29 cellular contexts compared by ENCODE assay signal in genomic region chr19:42961119-42961518, GRCh38. TPM values are rescaled to one million over a fixed set of nuclear protein-coding genes. Genes with fewer than 3 reads are reported as not detected.
"Had no signal": no experiment of that assay in that cellular context is flagged by ENCODE, and none has a peak within 500 bp of the region (broad histone marks: within the 10 kb centered on the region; RNA-seq: fewer than 3 reads in every experiment).

No MANE protein-coding gene starts in this region.

- H3K27me3 ChIP-seq: pancreas, tibial nerve had no signal

- H3K4me2 ChIP-seq: smooth muscle cell had no signal

- H3K4me3 ChIP-seq: left ventricle myocardium inferior, lung, pancreas, prostate gland, smooth muscle cell, tibial nerve had no signal

- DNase-seq: hypothalamus; islet precursor cell; left ventricle myocardium inferior; mesendoderm; naive thymus-derived CD8-positive, alpha-beta T cell; nucleus accumbens; pancreas; posterior cingulate gyrus; retina; right cardiac atrium; stimulated activated CD4-positive, alpha-beta T cell treated with anti-CD3 and anti-CD28 coated beads, Interleukin-1b, Interleukin-23, amount 100 ng/mL, for 48 hours; stimulated activated CD4-positive, alpha-beta T cell treated with anti-CD3 and anti-CD28 coated beads, Interleukin-2, amount 100 ng/mL, for 48 hours; stimulated activated CD4-positive, alpha-beta T cell treated with anti-CD3 and anti-CD28 coated beads, Interleukin-4, amount 100 ng/mL, for 4 hours; stimulated activated CD8-positive, alpha-beta memory T cell treated with anti-CD3 and anti-CD28 coated beads, Interleukin-4, amount 100 ng/mL, for 48 hours; stimulated activated naive CD4-positive, alpha-beta T cell treated with Interleukin-2 at 50 U/mL for 16 hours; stimulated activated naive CD8-positive, alpha-beta T cell treated with anti-CD3 and anti-CD28 coated beads, Interleukin-15, amount 100 ng/mL, for 72 hours; substantia nigra had no signal

- H3K9me3 ChIP-seq: left ventricle myocardium inferior, pancreas, prostate gland, tibial nerve had no signal

- H3K36me3 ChIP-seq: left ventricle myocardium inferior, pancreas, prostate gland, tibial nerve had no signal

- H3K27ac ChIP-seq: left ventricle myocardium inferior, pancreas, prostate gland, tibial nerve had no signal

- H3K4me1 ChIP-seq: left ventricle myocardium inferior, pancreas, prostate gland, tibial nerve had no signal

RNA-seq across cellular contexts. Expression of gene PSG7, which starts 24.1 kb away (rescaled TPM):
- total RNA-seq: kidney epithelial cell; left ventricle myocardium inferior; lung; mesothelial cell of epicardium; naive thymus-derived CD8-positive, alpha-beta T cell; neural crest cell; osteoblast; pancreas; prostate gland; right cardiac atrium; sciatic nerve; smooth muscle cell; temporal lobe; tibial nerve; ureter had no signal
- polyA plus RNA-seq: lung; naive thymus-derived CD8-positive, alpha-beta T cell; pancreas; right cardiac atrium; smooth muscle cell had no signal

RNA-seq across cellular contexts. Expression of gene PSG6, which starts 43.4 kb away (rescaled TPM):
- total RNA-seq: kidney epithelial cell; left ventricle myocardium inferior; lung; mesothelial cell of epicardium; mononuclear cell; naive thymus-derived CD8-positive, alpha-beta T cell; neural crest cell; osteoblast; pancreas; prostate gland; right cardiac atrium; sciatic nerve; smooth muscle cell; temporal lobe; tibial nerve; ureter had no signal
- polyA plus RNA-seq: lung; naive thymus-derived CD8-positive, alpha-beta T cell; pancreas; right cardiac atrium; smooth muscle cell had no signal
